Comparison of ENCODE assay signal across 9 cellular contexts in the genomic region with DNA sequence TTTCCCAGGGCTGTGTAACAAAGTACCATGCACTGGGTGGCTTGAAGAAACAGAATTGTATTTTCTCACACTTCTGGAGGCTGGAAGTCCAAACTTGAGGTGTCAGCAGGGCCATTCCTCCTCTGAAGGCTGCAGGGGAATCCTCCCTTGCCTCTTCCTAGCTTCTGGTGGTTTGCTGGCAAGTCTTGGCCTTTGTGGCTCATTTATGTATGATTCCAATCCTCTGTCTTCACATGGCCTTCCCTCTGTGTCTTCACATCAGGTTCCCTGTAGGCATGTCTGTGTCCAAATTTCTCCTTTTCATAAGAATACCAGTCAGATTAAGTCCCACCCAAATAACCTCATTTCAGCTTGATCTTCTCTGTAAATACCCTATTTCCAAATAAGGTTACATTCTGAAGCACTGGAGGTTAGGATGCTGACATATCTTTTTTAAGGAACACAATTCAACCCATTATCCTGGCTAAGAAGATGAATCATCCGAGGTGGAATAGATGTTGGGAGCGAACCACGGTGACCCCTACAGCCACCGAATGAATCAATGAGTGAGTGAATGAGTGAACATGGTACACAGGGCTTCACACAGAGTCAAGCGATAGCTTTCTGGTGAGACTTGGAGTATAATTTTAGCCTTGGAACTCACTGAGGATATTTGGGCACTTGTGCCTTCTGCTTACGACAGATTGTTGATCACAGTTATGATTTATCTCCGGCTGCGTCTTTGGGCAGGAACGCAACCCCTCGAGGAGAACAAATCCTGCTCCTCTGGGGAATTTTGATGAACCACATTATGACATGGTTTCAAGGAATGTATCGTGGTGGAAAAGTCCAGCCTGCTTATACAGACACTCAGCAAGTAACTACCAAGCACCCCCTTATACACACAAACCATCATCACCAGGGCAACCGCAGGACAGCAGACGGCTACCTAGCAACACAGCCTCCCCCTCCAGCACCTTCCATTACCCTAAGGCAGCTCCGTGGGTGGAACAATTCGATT.
A peak's percentile ranks its signal among the peaks of the same experiment; 100 is the strongest.
DNase-seq lines count a peak whose midpoint lies in the region; ATAC-seq and TF ChIP-seq lines count a peak whose summit lies in the region.
"Had no signal": no experiment of that assay in that cellular context is flagged by ENCODE, and none has a peak within 500 bp of the region (broad histone marks: within the 10 kb centered on the region; RNA-seq: fewer than 3 reads in every experiment).

No MANE protein-coding gene starts in this region.

- H3K9me3 ChIP-seq in HEK293 (ENCODE audit: control insufficient read depth, insufficient read depth, low read depth, low read length), result no peaks in the 10 kb centered on the region

- ATAC-seq in stimulated activated naive CD8-positive, alpha-beta T cell treated with anti-CD3 and anti-CD28 coated beads, Interleukin-15, Interleukin-2, amounts not matched to agents 100 U/mL and 50 U/mL, for 24 hours, result no peak

- TF ChIP-seq CTCF in HEK293 (tag by site-specific recombination; IDR thresholded peaks at IDR 0.05) (no peak), astrocyte of the cerebellum (IDR thresholded peaks at IDR 0.05; ENCODE audit: low read depth, low read length, missing control alignments) (no peak)

- H3K4me3 ChIP-seq in HEK293 (ENCODE audit: low read depth, low read length), result no peak overlapping the region
- no peak overlapping the region for H3K4me3 ChIP-seq in astrocyte of the cerebellum (ENCODE audit: low read depth, low read length)

- no peak overlapping the region for H3K27ac ChIP-seq in HEK293 (ENCODE audit: extremely low read depth, low read depth, low read length)

- CTCF ChIA-PET in HEK293 (lab: Yijun Ruan, JAX), result interaction anchor here (0.7 to 1.0 kb wide), 2 partner anchors 16 to 27 kb away, joined by 3 read pairs; no protein-coding TSS in a partner anchor

- in situ Hi-C loops in astrocyte of the cerebellum (cut with HindIII; ENCODE audit: low sequenced_read_pairs), result no loop called here

- H3K4me1 ChIP-seq in HEK293 (ENCODE audit: control insufficient read depth, insufficient read depth, low read length), result no peaks in the 10 kb centered on the region

- DNase-seq in astrocyte of the cerebellum (ENCODE audit: low read depth), result peak; percentile 98
- peak; percentile 46 for DNase-seq in islet precursor cell
- peak; percentile 91 for DNase-seq in smooth muscle cell of the brain vasculature (ENCODE audit: low read depth, low spot score)
- no peak for DNase-seq in pons (ENCODE audit: low spot score)
- no peak for DNase-seq in RPMI8226
- no peak for DNase-seq in stimulated activated naive CD8-positive, alpha-beta T cell treated with anti-CD3 and anti-CD28 coated beads, Interleukin-15, Interleukin-2, amounts not matched to agents 100 U/mL and 50 U/mL, for 24 hours
- no peak for DNase-seq in activated CD4-positive, CD25-positive, alpha-beta regulatory T cell (lab: John Stamatoyannopoulos, UW)
- DNase-seq: NCI-H2081 treated with DMSO at 0.1 percent for 48 hours had no signal

- POLR2A ChIA-PET in HEK293 (lab: Yijun Ruan, JAX), result interaction anchor here (1.3 kb wide), 1 partner anchor 10 kb away, joined by 3 read pairs; no protein-coding TSS in a partner anchor

- H3K36me3 ChIP-seq in HEK293 (ENCODE audit: control insufficient read depth in 2 of 2, insufficient read depth in 1 of 2, low read length in 2 of 2), result no peaks in the 10 kb centered on the region

TF ChIP-seq in HEK293, 187 proteins besides CTCF, POLR2A, EP300 and RAD21:
- TF ChIP-seq ZNF239 (tag by site-specific recombination; IDR thresholded peaks at IDR 0.05) (no peak), ZNF548 (tag by site-specific recombination; IDR thresholded peaks at IDR 0.05) (peak; percentile 69)

Comparison
In these comparisons a context has a peak if more than half of its experiments do, and no peak if none do; other contexts are left out.
1. DNase-seq: peak in astrocyte of the cerebellum (single experiment), islet precursor cell (single experiment) and smooth muscle cell of the brain vasculature (single experiment); none in pons (single experiment), RPMI8226 (single experiment), stimulated activated naive CD8-positive, alpha-beta T cell treated with anti-CD3 and anti-CD28 coated beads, Interleukin-15, Interleukin-2, amounts not matched to agents 100 U/mL and 50 U/mL, for 24 hours (single experiment) and activated CD4-positive, CD25-positive, alpha-beta regulatory T cell (0 of 4).